In genomic region chr2:102514061-102514785, GRCh38 we compare ENCODE assay signal across 12 cellular contexts. TPM values are rescaled to one million over a fixed set of nuclear protein-coding genes. Genes with fewer than 3 reads are reported as not detected.
A peak's percentile ranks its signal among the peaks of the same experiment; 100 is the strongest.
DNase-seq lines count a peak whose midpoint lies in the region; ATAC-seq and TF ChIP-seq lines count a peak whose summit lies in the region.
"Had no signal": no experiment of that assay in that cellular context is flagged by ENCODE, and none has a peak within 500 bp of the region (broad histone marks: within the 10 kb centered on the region; RNA-seq: fewer than 3 reads in every experiment).

No MANE protein-coding gene starts in this region.

- no peak for TF ChIP-seq CTCF in AG04450 (IDR thresholded peaks at IDR 0.05; ENCODE audit: low read depth, low read length)

- H3K27me3 ChIP-seq in AG04450 (ENCODE audit: control insufficient read depth, insufficient read depth, low read length) (no peaks in the 10 kb centered on the region), HUES6 (ENCODE audit: control insufficient read depth, insufficient read depth, low read length) (no peaks in the 10 kb centered on the region)

- H3K9ac ChIP-seq in HUES6 (ENCODE audit: low read length), result peak overlapping the region; percentile 50

- peaks cover 15% of the 10 kb centered on the region for H3K4me1 ChIP-seq in HUES6 (ENCODE audit: control insufficient read depth, insufficient read depth, low read length)

- H3K27ac ChIP-seq in AG04450 (ENCODE audit: low read depth, low read length), result no peak overlapping the region
- H3K27ac ChIP-seq in HUES6 (ENCODE audit: low read depth, low read length), result peak overlapping the region; percentile 58; the same call in 1 of the 2 replicates

- no peaks in the 10 kb centered on the region for H3K36me3 ChIP-seq in HUES6 (ENCODE audit: control insufficient read depth, insufficient read depth, low read length)

- POLR2A ChIA-PET in AG04450 (lab: Yijun Ruan, JAX), result no interaction called here

- no peak for ATAC-seq in GM21619 (IDR thresholded peaks at IDR 0.05; ENCODE audit: unreplicated experiment)

- CTCF ChIA-PET in AG04450 (lab: Charles Lee), result interaction anchor here (0.8 to 2.9 kb wide), 7 partner anchors 27 to 292 kb away, joined by 3 to 19 read pairs (median 3); partner anchors contain the start of gene SLC9A4

- no peak overlapping the region; the same call in 1 of the 2 replicates for H3K4me3 ChIP-seq in AG04450 (ENCODE audit: low read depth, low read length)
- H3K4me3 ChIP-seq in HUES6 (ENCODE audit: low read depth, low read length), result no peak overlapping the region; the same call in 1 of the 2 replicates

- DNase-seq in AG04450 (ENCODE audit: low read depth, low spot score) (peak; percentile 66), brain pericyte (ENCODE audit: low read depth, low spot score) (peak; percentile 30), kidney tubule cell (ENCODE audit: low spot score) (peak; percentile 89), GF-D8 (lab: John Stamatoyannopoulos, UW) (no peak)
- DNase-seq in activated CD4-positive, alpha-beta T cell treated with anti-CD3 and anti-CD28 coated beads, Interleukin-2, amount 50 U/mL, for 4 hours, result no peak
- DNase-seq in activated naive CD4-positive, alpha-beta T cell (lab: John Stamatoyannopoulos, UW), result no peak
- DNase-seq: CD4-positive, alpha-beta memory T cell; NCI-H146; nephron progenitor cell; T-helper 2 cell had no signal

- H3K9me3 ChIP-seq in AG04450 (ENCODE audit: control insufficient read depth, insufficient read depth, low read length) (peaks cover 7% of the 10 kb centered on the region; the same call in 1 of the 2 replicates), HUES6 (ENCODE audit: control insufficient read depth, insufficient read depth, low read depth, low read length) (peaks cover 1% of the 10 kb centered on the region; the same call in 1 of the 2 replicates)

RNA-seq across cellular contexts. Expression of gene SLC9A4, which starts 41.2 kb away (rescaled TPM):
- polyA plus RNA-seq in AG04450 (2011; rRNA removed), result not detected in 2 replicates
- polyA minus RNA-seq in AG04450 (2011; rRNA and poly(A)+ RNA removed), result not detected in 2 replicates
- polyA plus RNA-seq: CD4-positive, alpha-beta memory T cell had no signal

Comparison
In these comparisons a context has a peak if more than half of its experiments do, and no peak if none do; other contexts are left out.
1. DNase-seq: peak in AG04450 (single experiment), brain pericyte (single experiment) and kidney tubule cell (single experiment); none in GF-D8 (single experiment), activated CD4-positive, alpha-beta T cell treated with anti-CD3 and anti-CD28 coated beads, Interleukin-2, amount 50 U/mL, for 4 hours (0 of 2) and activated naive CD4-positive, alpha-beta T cell (0 of 4).